Comparison of ENCODE assay signal across 13 cellular contexts in genomic region chr4:1792158-1792831, GRCh38. TPM values are rescaled to one million over a fixed set of nuclear protein-coding genes. Genes with fewer than 3 reads are reported as not detected.
A peak's percentile ranks its signal among the peaks of the same experiment; 100 is the strongest.
DNase-seq lines count a peak whose midpoint lies in the region; ATAC-seq, FAIRE-seq and TF ChIP-seq lines count a peak whose summit lies in the region.
"Had no signal": no experiment of that assay in that cellular context is flagged by ENCODE, and none has a peak within 500 bp of the region (broad histone marks: within the 10 kb centered on the region; RNA-seq: fewer than 3 reads in every experiment).

No MANE protein-coding gene starts in this region.

- CTCF ChIA-PET in activated CD4-positive, alpha-beta T cell treated with anti-CD3 and anti-CD28 coated beads, Interleukin-2, amount 10 ng/mL, durations not matched to agents 7 days and 5 days (lab: Charles Lee), result interaction anchor here (0.9 to 1.1 kb wide), 3 partner anchors 15 to 66 kb away, joined by 3 read pairs; no protein-coding TSS in a partner anchor
- CTCF ChIA-PET in RWPE1 (lab: Yijun Ruan, JAX), result no interaction called here

- no peaks in the 10 kb centered on the region for H3K36me3 Mint-ChIP-seq in activated CD4-positive, alpha-beta T cell treated with anti-CD3 and anti-CD28 coated beads, Interleukin-2, amount 10 ng/mL, durations not matched to agents 7 days and 5 days (ENCODE audit: low read depth)
- no peaks in the 10 kb centered on the region for H3K36me3 Mint-ChIP-seq in stimulated activated effector memory CD8-positive, alpha-beta T cell treated with anti-CD3 and anti-CD28 coated beads, Interleukin-12 subunit alpha, Interleukin-12 subunit beta, amount 100 ng/mL, for 72 hours
- H3K36me3 Mint-ChIP-seq: brain had no signal

- H3K27ac ChIP-seq in RWPE1, result peak overlapping the region; percentile 91
- no peak overlapping the region for H3K27ac ChIP-seq in Karpas-422 (ENCODE audit: low read length)
- H3K27ac ChIP-seq in aorta (ENCODE audit: low read depth in 1 of 2, low read length in 2 of 2), result no peak overlapping the region
- no peak overlapping the region for H3K27ac ChIP-seq in kidney (ENCODE audit: low read depth in 2 of 2, low read length in 2 of 2)
- H3K27ac ChIP-seq: tibial nerve had no signal

- no peaks in the 10 kb centered on the region; the same call in 1 of the 2 replicates for H3K4me1 ChIP-seq in Karpas-422 (ENCODE audit: low read length)
- H3K4me1 ChIP-seq in aorta (ENCODE audit: control insufficient read depth in 1 of 2, insufficient read depth in 2 of 2, low read length in 2 of 2), result no peaks in the 10 kb centered on the region
- peaks cover 0 to 12% of the 10 kb centered on the region in 2 donors for H3K4me1 ChIP-seq in kidney (ENCODE audit: control insufficient read depth in 1 of 2, insufficient read depth in 1 of 2, low read depth in 1 of 2, low read length in 2 of 2)

- no peaks in the 10 kb centered on the region; the same call in 1 of the 2 replicates for H4K20me1 ChIP-seq in Karpas-422 (ENCODE audit: insufficient read depth, low read depth, low read length)

- TF ChIP-seq CTCF in RWPE1 (conservative IDR thresholded peaks at IDR 0.05; ENCODE audit: low read depth) (no peak), kidney (IDR thresholded peaks at IDR 0.05; ENCODE audit: borderline replicate concordance, extremely low read depth, insufficient read depth) (no peak)

- H2AFZ ChIP-seq in Karpas-422 (ENCODE audit: low read length), result no peak overlapping the region

- DNase-seq in activated CD4-positive, alpha-beta T cell treated with anti-CD3 and anti-CD28 coated beads, Interleukin-2, amount 10 ng/mL, durations not matched to agents 7 days and 5 days, result no peak
- DNase-seq in activated CD4-positive, alpha-beta T cell treated with anti-CD3 and anti-CD28 coated beads for 1 hour, result no peak
- no peak for DNase-seq in RWPE1 (ENCODE audit: low spot score)
- no peak for DNase-seq in stimulated activated effector memory CD8-positive, alpha-beta T cell treated with anti-CD3 and anti-CD28 coated beads, Interleukin-12 subunit alpha, Interleukin-12 subunit beta, amount 100 ng/mL, for 72 hours (ENCODE audit: low spot score in 2 of 2)
- DNase-seq in Karpas-422, result no peak
- no peak for DNase-seq in aorta
- DNase-seq in kidney, result no peak

- ATAC-seq in stimulated activated effector memory CD8-positive, alpha-beta T cell treated with anti-CD3 and anti-CD28 coated beads, Interleukin-12 subunit alpha, Interleukin-12 subunit beta, amount 100 ng/mL, for 72 hours, result no peak
- no peak for ATAC-seq in aorta (ENCODE audit: low FRiP score)

- intact Hi-C loops in aorta (cut with DNase I) (no loop called here), kidney (cut with DNase I) (no loop called here)

- H3K9ac ChIP-seq in Karpas-422 (ENCODE audit: low read length) (no peak overlapping the region), kidney (ENCODE audit: low read length in 2 of 2) (no peak overlapping the region)

- H3K9me3 Mint-ChIP-seq in activated CD4-positive, alpha-beta T cell treated with anti-CD3 and anti-CD28 coated beads, Interleukin-2, amount 10 ng/mL, durations not matched to agents 7 days and 5 days, result no peaks in the 10 kb centered on the region
- H3K9me3 Mint-ChIP-seq in stimulated activated effector memory CD8-positive, alpha-beta T cell treated with anti-CD3 and anti-CD28 coated beads, Interleukin-12 subunit alpha, Interleukin-12 subunit beta, amount 100 ng/mL, for 72 hours, result no peaks in the 10 kb centered on the region
- H3K9me3 Mint-ChIP-seq: activated T-cell treated with anti-CD3 and anti-CD28 coated beads, Interleukin-2, amount 50 U/mL, for 4 hours had no signal

- H3K4me1 Mint-ChIP-seq in activated CD4-positive, alpha-beta T cell treated with anti-CD3 and anti-CD28 coated beads, Interleukin-2, amount 10 ng/mL, durations not matched to agents 7 days and 5 days, result no peaks in the 10 kb centered on the region
- no peaks in the 10 kb centered on the region for H3K4me1 Mint-ChIP-seq in stimulated activated effector memory CD8-positive, alpha-beta T cell treated with anti-CD3 and anti-CD28 coated beads, Interleukin-12 subunit alpha, Interleukin-12 subunit beta, amount 100 ng/mL, for 72 hours

- H3K9me3 ChIP-seq in iPS-18c (ENCODE audit: control insufficient read depth, insufficient read depth, low read length), result no peaks in the 10 kb centered on the region
- no peaks in the 10 kb centered on the region for H3K9me3 ChIP-seq in Karpas-422 (ENCODE audit: low read length)
- H3K9me3 ChIP-seq in aorta (ENCODE audit: control insufficient read depth, low read length), result no peaks in the 10 kb centered on the region
- H3K9me3 ChIP-seq in kidney (ENCODE audit: control insufficient read depth in 1 of 2, low read length in 2 of 2), result no peaks in the 10 kb centered on the region
- H3K9me3 ChIP-seq: tibial nerve had no signal

- no peaks in the 10 kb centered on the region for H3K27me3 ChIP-seq in Karpas-422 (ENCODE audit: low read length)
- no peaks in the 10 kb centered on the region for H3K27me3 ChIP-seq in aorta (ENCODE audit: control insufficient read depth in 1 of 2, insufficient read depth in 2 of 2, low read length in 1 of 2)

- POLR2A ChIA-PET in activated CD4-positive, alpha-beta T cell treated with anti-CD3 and anti-CD28 coated beads, Interleukin-2, amount 10 ng/mL, durations not matched to agents 7 days and 5 days (lab: Charles Lee), result no interaction called here
- POLR2A ChIA-PET in RWPE1 (lab: Yijun Ruan, JAX; ENCODE audit: low non-redundant PET), result no interaction called here

- peak overlapping the region; percentile 44 for H3K4me3 Mint-ChIP-seq in activated CD4-positive, alpha-beta T cell treated with anti-CD3 and anti-CD28 coated beads, Interleukin-2, amount 10 ng/mL, durations not matched to agents 7 days and 5 days
- peak overlapping the region; percentile 31 for H3K4me3 Mint-ChIP-seq in stimulated activated effector memory CD8-positive, alpha-beta T cell treated with anti-CD3 and anti-CD28 coated beads, Interleukin-12 subunit alpha, Interleukin-12 subunit beta, amount 100 ng/mL, for 72 hours

- peaks cover 27% of the 10 kb centered on the region for H3K27me3 Mint-ChIP-seq in activated CD4-positive, alpha-beta T cell treated with anti-CD3 and anti-CD28 coated beads, Interleukin-2, amount 10 ng/mL, durations not matched to agents 7 days and 5 days

- 70 to 73% methylated on average over 28 to 29 of the region's 29 CpGs for WGBS in aorta, 2 donors

- H3K79me2 ChIP-seq in Karpas-422 (ENCODE audit: low read length), result no peaks in the 10 kb centered on the region

- H3K4me3 ChIP-seq in iPS-18c (ENCODE audit: insufficient read depth, low read depth, low read length) (peak overlapping the region; percentile 38; the same call in 1 of the 2 replicates), Karpas-422 (ENCODE audit: low read length) (no peak overlapping the region), aorta (ENCODE audit: low read length in 2 of 2) (no peak overlapping the region), kidney (ENCODE audit: low read length in 2 of 2) (no peak overlapping the region)

- no peak overlapping the region for H3K27ac Mint-ChIP-seq in activated CD4-positive, alpha-beta T cell treated with anti-CD3 and anti-CD28 coated beads, Interleukin-2, amount 10 ng/mL, durations not matched to agents 7 days and 5 days
- no peak overlapping the region for H3K27ac Mint-ChIP-seq in stimulated activated effector memory CD8-positive, alpha-beta T cell treated with anti-CD3 and anti-CD28 coated beads, Interleukin-12 subunit alpha, Interleukin-12 subunit beta, amount 100 ng/mL, for 72 hours
- H3K27ac Mint-ChIP-seq: brain had no signal

- no peak overlapping the region for H3K4me2 ChIP-seq in Karpas-422 (ENCODE audit: low read depth, low read length, poor library complexity, severe bottlenecking)

- no peaks in the 10 kb centered on the region for H3K36me3 ChIP-seq in Karpas-422 (ENCODE audit: insufficient read depth, low read length)
- H3K36me3 ChIP-seq in aorta (ENCODE audit: control insufficient read depth in 1 of 2, insufficient read depth in 2 of 2, low read length in 1 of 2), result no peaks in the 10 kb centered on the region
- peaks cover 0 to 2% of the 10 kb centered on the region in 2 donors for H3K36me3 ChIP-seq in kidney (ENCODE audit: control insufficient read depth in 1 of 2, insufficient read depth in 2 of 2, low read length in 2 of 2)
- H3K36me3 ChIP-seq: tibial nerve had no signal

- H3K9me2 ChIP-seq in Karpas-422 (replicated peaks; ENCODE audit: insufficient read depth, low read length), result no peaks in the 10 kb centered on the region

- FAIRE-seq in kidney (lab: Jason Lieb, UNC), result no peak
- FAIRE-seq: H54 had no signal

RNA-seq across cellular contexts. Expression of gene FGFR3, which starts 0.8 kb away (rescaled TPM):
- under 1 TPM; 0.25 to 0.27 TPM for total RNA-seq in activated CD4-positive, alpha-beta T cell treated with anti-CD3 and anti-CD28 coated beads, Interleukin-2, amount 10 ng/mL, durations not matched to agents 7 days and 5 days
- not detected in 2 replicates for total RNA-seq in Karpas-422 (2014; rRNA removed; shearing (Covaris generic); ENCODE audit: low replicate concordance)
- total RNA-seq in aorta (1 to 10 TPM; 1.2 to 4.0 TPM), kidney (25.5 TPM)
- polyA plus RNA-seq in aorta (1 to 10 TPM; 1.0 to 2.4 TPM), kidney (ENCODE audit: insufficient read depth, low read depth, low replicate concordance) (28.5 TPM)
- total RNA-seq: myocyte had no signal
